ENCODE assay signal across 8 cellular contexts in the genomic region with DNA sequence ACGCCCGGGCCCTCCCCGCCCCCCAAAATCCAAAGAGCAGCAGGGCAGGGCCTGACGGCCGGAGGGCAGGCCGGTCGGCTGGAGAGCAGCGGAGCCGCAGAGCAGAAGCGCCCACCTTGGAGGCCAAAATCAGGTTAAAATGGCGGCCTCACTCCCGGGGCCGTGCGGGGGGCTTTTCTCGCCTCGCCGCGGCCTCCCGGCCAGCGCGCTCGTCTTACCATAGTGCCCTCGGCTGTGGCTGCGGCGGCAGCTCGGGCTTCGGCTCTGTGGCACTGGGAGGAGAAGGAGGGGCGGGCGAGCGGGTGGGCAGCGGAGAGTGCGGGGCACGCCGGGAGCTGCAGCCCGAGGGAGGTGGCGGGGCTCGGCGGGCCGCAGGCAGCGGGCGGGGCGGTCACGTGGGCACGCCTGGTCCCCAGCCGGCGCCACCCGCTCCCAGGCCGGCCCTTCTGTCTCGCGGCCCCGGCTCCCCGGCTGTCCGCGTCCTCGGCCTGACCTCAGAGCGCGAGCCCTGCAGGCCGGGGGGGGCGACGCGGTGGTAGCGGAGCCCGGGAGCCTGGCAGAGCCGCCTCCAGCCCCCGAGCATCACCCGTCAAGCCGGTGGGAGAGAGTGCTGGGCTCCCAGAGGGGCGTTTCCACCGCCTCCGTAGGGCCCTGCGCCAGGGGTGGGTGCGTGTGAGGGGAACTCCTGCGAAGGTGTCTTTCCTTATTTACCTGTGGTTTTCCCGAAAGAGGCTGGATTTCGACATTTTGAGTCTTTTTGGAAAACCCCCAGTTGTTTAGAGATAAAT. TPM values are rescaled to one million over a fixed set of nuclear protein-coding genes. Genes with fewer than 3 reads are reported as not detected.
DNase-seq lines count a peak whose midpoint lies in the region; ATAC-seq lines count a peak whose summit lies in the region.

A gene (minus strand): TSS at position 274 of the 788 bp plus-strand sequence. CDS start 53 bp downstream, at position 221.

- H3K36me3 Mint-ChIP-seq in CD4-positive, alpha-beta memory T cell: peaks cover 0 to 13% of the 10 kb centered on the region in 2 donors
- H3K36me3 Mint-ChIP-seq in effector memory CD8-positive, alpha-beta T cell (ENCODE audit: insufficient read depth): peaks cover 6% of the 10 kb centered on the region

- H3K27me3 ChIP-seq in CD4-positive, alpha-beta memory T cell (ENCODE audit: insufficient read depth, low read length): no peaks in the 10 kb centered on the region
- no peaks in the 10 kb centered on the region for H3K27me3 ChIP-seq in mesenchymal stem cell (ENCODE audit: control insufficient read depth in 1 of 2, insufficient read depth in 1 of 2, low read length in 2 of 2)

- peak within 1 kb of the TSS in 1 of 2 experiments; percentile 21 for H2BK12ac ChIP-seq in mesenchymal stem cell (ENCODE audit: low read length in 2 of 2)

- H2AK5ac ChIP-seq in mesenchymal stem cell (ENCODE audit: low read length, severe bottlenecking): no peak within 1 kb of the TSS

- ATAC-seq in GM19438 (IDR thresholded peaks at IDR 0.05; ENCODE audit: low read depth, unreplicated experiment) (peak; percentile 79), HG03565 (IDR thresholded peaks at IDR 0.05; ENCODE audit: unreplicated experiment) (peak; percentile 63)
- peak; percentile 90 for ATAC-seq in effector memory CD8-positive, alpha-beta T cell (replicated peaks)

- H3K4me1 ChIP-seq in CD4-positive, alpha-beta memory T cell (ENCODE audit: insufficient read depth, low read length): peaks cover 28% of the 10 kb centered on the region
- H3K4me1 ChIP-seq in mesenchymal stem cell (ENCODE audit: control insufficient read depth, insufficient read depth, low read depth, low read length): peaks cover 1% of the 10 kb centered on the region

- peak within 1 kb of the TSS; percentile 91 for H4K8ac ChIP-seq in mesenchymal stem cell (ENCODE audit: low read length)

- H3K4me2 ChIP-seq in mesenchymal stem cell (ENCODE audit: low read length, poor library complexity, severe bottlenecking): peak within 1 kb of the TSS; percentile 82

- peak within 1 kb of the TSS; percentile 97 for H2BK120ac ChIP-seq in mesenchymal stem cell (ENCODE audit: low read depth, low read length)

- peak within 1 kb of the TSS; percentile 39 for H2BK5ac ChIP-seq in mesenchymal stem cell (ENCODE audit: low read depth, low read length, poor library complexity, severe bottlenecking)

- peak within 1 kb of the TSS; percentile 98 for H3K9ac ChIP-seq in mesenchymal stem cell (ENCODE audit: low read length)

- peak within 1 kb of the TSS; percentile 79 to 99 for H3K18ac ChIP-seq in mesenchymal stem cell (ENCODE audit: low read depth in 1 of 2, low read length in 2 of 2)

- DNase-seq in CD4-positive, alpha-beta memory T cell: peak; percentile 66 to 90 (median 74)
- peak; percentile 50 for DNase-seq in NCI-H82 treated with DMSO at 0.1 percent for 48 hours (lab: John Stamatoyannopoulos, UW; ENCODE audit: unreplicated experiment)
- DNase-seq in activated CD8-positive, alpha-beta memory T cell treated with anti-CD3 and anti-CD28 coated beads for 4 hours (ENCODE audit: low read depth in 2 of 2): peak; percentile 24 to 61
- peak; percentile 59 to 60 (median 59) for DNase-seq in effector memory CD8-positive, alpha-beta T cell
- DNase-seq in mesenchymal stem cell: peak; percentile 81
- DNase-seq in stimulated activated CD8-positive, alpha-beta memory T cell treated with anti-CD3 and anti-CD28 coated beads, Interleukin-12 subunit alpha, Interleukin-12 subunit beta, amount 100 ng/mL, for 24 hours (ENCODE audit: extremely low read depth): peak; percentile 45

- no peaks in the 10 kb centered on the region for H3K9me3 ChIP-seq in CD4-positive, alpha-beta memory T cell (ENCODE audit: control insufficient read depth in 1 of 2, low read length in 2 of 2)
- no peaks in the 10 kb centered on the region for H3K9me3 ChIP-seq in mesenchymal stem cell (ENCODE audit: control insufficient read depth, low read length)

- no peak within 1 kb of the TSS for H3K23ac ChIP-seq in mesenchymal stem cell (ENCODE audit: low read length in 2 of 2)

- H3K36me3 ChIP-seq in CD4-positive, alpha-beta memory T cell (ENCODE audit: insufficient read depth, low read length): no peaks in the 10 kb centered on the region
- H3K36me3 ChIP-seq in mesenchymal stem cell (ENCODE audit: control insufficient read depth in 1 of 2, insufficient read depth in 2 of 2, low read depth in 1 of 2, low read length in 2 of 2): peaks cover 0 to 25% of the 10 kb centered on the region in 2 experiments

- H3K4me1 Mint-ChIP-seq in CD4-positive, alpha-beta memory T cell: peaks cover 15 to 27% (median 19%) of the 10 kb centered on the region in 4 donors
- H3K4me1 Mint-ChIP-seq in effector memory CD8-positive, alpha-beta T cell (ENCODE audit: low read depth in 2 of 2): peaks cover 7 to 12% of the 10 kb centered on the region in 2 donors

- CTCF ChIA-PET in CD4-positive, alpha-beta memory T cell (lab: Charles Lee; ENCODE audit: partially characterized antibody): interaction anchor here (1.0 to 2.2 kb wide), 5 partner anchors 8 to 383 kb away, joined by 3 to 12 read pairs (median 6); no protein-coding TSS in a partner anchor

- H3K4ac ChIP-seq in mesenchymal stem cell (ENCODE audit: low read depth in 1 of 2, low read length in 2 of 2): peak within 1 kb of the TSS; percentile 7 to 95

- intact Hi-C loops in CD4-positive, alpha-beta memory T cell (cut with micrococcal nuclease): loop anchor here (1.0 to 5.0 kb wide), 3 partner anchors 47 to 268 kb away; a partner anchor contains a TSS

- peak within 1 kb of the TSS; percentile 83 for H3K27ac ChIP-seq in CD4-positive, alpha-beta memory T cell (ENCODE audit: low read depth, low read length)
- peak within 1 kb of the TSS; percentile 89 for H3K27ac ChIP-seq in mesenchymal stem cell (ENCODE audit: low read length, poor library complexity, severe bottlenecking)

- peak within 1 kb of the TSS; percentile 88 to 95 (median 93) for H3K4me3 Mint-ChIP-seq in CD4-positive, alpha-beta memory T cell
- peak within 1 kb of the TSS; percentile 81 to 85 for H3K4me3 Mint-ChIP-seq in effector memory CD8-positive, alpha-beta T cell

- WGBS in mesenchymal stem cell: under 1% methylated on average over 37 of the region's 75 CpGs

- no peaks in the 10 kb centered on the region for H3K9me3 Mint-ChIP-seq in CD4-positive, alpha-beta memory T cell
- H3K9me3 Mint-ChIP-seq in effector memory CD8-positive, alpha-beta T cell: no peaks in the 10 kb centered on the region

- H3K79me1 ChIP-seq in mesenchymal stem cell (replicated peaks; ENCODE audit: low read length, poor library complexity, severe bottlenecking): no peaks in the 10 kb centered on the region

- H3K27ac Mint-ChIP-seq in CD4-positive, alpha-beta memory T cell: peak within 1 kb of the TSS; percentile 92 to 96 (median 94)
- peak within 1 kb of the TSS; percentile 81 to 83 for H3K27ac Mint-ChIP-seq in effector memory CD8-positive, alpha-beta T cell

- peak within 1 kb of the TSS; percentile 91 for H2AFZ ChIP-seq in mesenchymal stem cell (ENCODE audit: low read depth, low read length)

- H4K91ac ChIP-seq in mesenchymal stem cell (ENCODE audit: low read length): peak within 1 kb of the TSS; percentile 61

- POLR2A ChIA-PET in CD4-positive, alpha-beta memory T cell (lab: Charles Lee; ENCODE audit: partially characterized antibody): interaction anchor here (0.6 to 3.1 kb wide), 12 partner anchors 8 to 689 kb away, joined by 3 to 14 read pairs (median 4); a partner anchor contains a TSS

- no peaks in the 10 kb centered on the region for H3K27me3 Mint-ChIP-seq in CD4-positive, alpha-beta memory T cell
- no peaks in the 10 kb centered on the region for H3K27me3 Mint-ChIP-seq in effector memory CD8-positive, alpha-beta T cell

- H2BK15ac ChIP-seq in mesenchymal stem cell (ENCODE audit: low read depth, poor library complexity, severe bottlenecking): no peak within 1 kb of the TSS

- peak within 1 kb of the TSS; percentile 84 to 92 for H3K14ac ChIP-seq in mesenchymal stem cell (ENCODE audit: low read length in 2 of 2)

- H3K4me3 ChIP-seq in CD4-positive, alpha-beta memory T cell (ENCODE audit: low read length in 2 of 2): peak within 1 kb of the TSS; percentile 25 to 65
- H3K4me3 ChIP-seq in mesenchymal stem cell (ENCODE audit: insufficient read depth in 1 of 2, low read depth in 1 of 2, low read length in 2 of 2): peak within 1 kb of the TSS; percentile 84 to 88

RNA-seq across cellular contexts. Expression of the gene that starts here (rescaled TPM):
- total RNA-seq in CD4-positive, alpha-beta memory T cell: 10 to 100 TPM; 12.3 to 12.6 TPM
- 10 to 100 TPM; 10.4 to 14.2 TPM for polyA plus RNA-seq in CD4-positive, alpha-beta memory T cell
- 111 TPM for polyA plus RNA-seq in mesenchymal stem cell (2013, experiment 1 of 2)
- 121 TPM for polyA plus RNA-seq in mesenchymal stem cell (2013, experiment 2 of 2)

Comparison
In these comparisons a context has a peak if more than half of its experiments do, and no peak if none do; other contexts are left out.
1. Peak in every context shown above with its lines: DNase-seq, ATAC-seq, H3K4me3 ChIP-seq and H3K27ac ChIP-seq.